In genomic region chr2:17915811-17916523, GRCh38 we compare ENCODE assay signal across 2 cellular contexts.
A peak's percentile ranks its signal among the peaks of the same experiment; 100 is the strongest.
TF ChIP-seq lines count a peak whose summit lies in the region.

No MANE protein-coding gene starts in this region.

TF ChIP-seq in GM23338, 12 proteins besides CTCF, POLR2A, EP300 and RAD21:
- TF ChIP-seq, protein P1, sequence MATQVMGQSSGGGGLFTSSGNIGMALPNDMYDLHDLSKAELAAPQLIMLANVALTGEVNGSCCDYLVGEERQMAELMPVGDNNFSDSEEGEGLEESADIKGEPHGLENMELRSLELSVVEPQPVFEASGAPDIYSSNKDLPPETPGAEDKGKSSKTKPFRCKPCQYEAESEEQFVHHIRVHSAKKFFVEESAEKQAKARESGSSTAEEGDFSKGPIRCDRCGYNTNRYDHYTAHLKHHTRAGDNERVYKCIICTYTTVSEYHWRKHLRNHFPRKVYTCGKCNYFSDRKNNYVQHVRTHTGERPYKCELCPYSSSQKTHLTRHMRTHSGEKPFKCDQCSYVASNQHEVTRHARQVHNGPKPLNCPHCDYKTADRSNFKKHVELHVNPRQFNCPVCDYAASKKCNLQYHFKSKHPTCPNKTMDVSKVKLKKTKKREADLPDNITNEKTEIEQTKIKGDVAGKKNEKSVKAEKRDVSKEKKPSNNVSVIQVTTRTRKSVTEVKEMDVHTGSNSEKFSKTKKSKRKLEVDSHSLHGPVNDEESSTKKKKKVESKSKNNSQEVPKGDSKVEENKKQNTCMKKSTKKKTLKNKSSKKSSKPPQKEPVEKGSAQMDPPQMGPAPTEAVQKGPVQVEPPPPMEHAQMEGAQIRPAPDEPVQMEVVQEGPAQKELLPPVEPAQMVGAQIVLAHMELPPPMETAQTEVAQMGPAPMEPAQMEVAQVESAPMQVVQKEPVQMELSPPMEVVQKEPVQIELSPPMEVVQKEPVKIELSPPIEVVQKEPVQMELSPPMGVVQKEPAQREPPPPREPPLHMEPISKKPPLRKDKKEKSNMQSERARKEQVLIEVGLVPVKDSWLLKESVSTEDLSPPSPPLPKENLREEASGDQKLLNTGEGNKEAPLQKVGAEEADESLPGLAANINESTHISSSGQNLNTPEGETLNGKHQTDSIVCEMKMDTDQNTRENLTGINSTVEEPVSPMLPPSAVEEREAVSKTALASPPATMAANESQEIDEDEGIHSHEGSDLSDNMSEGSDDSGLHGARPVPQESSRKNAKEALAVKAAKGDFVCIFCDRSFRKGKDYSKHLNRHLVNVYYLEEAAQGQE (IDR thresholded peaks at IDR 0.05; ENCODE audit: unreplicated experiment) = no peak
- TF ChIP-seq ZNF462 (CRISPR knock-in tag; IDR thresholded peaks at IDR 0.05) (peak; percentile 43; the same call in 1 of the 2 replicates), ZNF331 (CRISPR knock-in tag; IDR thresholded peaks at IDR 0.05; ENCODE audit: low read depth) (no peak), ETS1 (IDR thresholded peaks at IDR 0.05) (no peak), CREB1 (CRISPR knock-in tag; IDR thresholded peaks at IDR 0.05; ENCODE audit: low read depth) (no peak), POLR2AphosphoS5 (IDR thresholded peaks at IDR 0.05; ENCODE audit: low read depth) (no peak)
TF ChIP-seq in GM23338: peak in this region for 1.

TF ChIP-seq in H1, 55 proteins besides CTCF, POLR2A, EP300 and RAD21:
- peak; percentile 39; the same call in 1 of the 2 replicates for TF ChIP-seq TEAD4 (IDR thresholded peaks at IDR 0.05; ENCODE audit: low read depth, low read length)
- TF ChIP-seq JUN (IDR thresholded peaks at IDR 0.05; ENCODE audit: low read depth, low read length) = no peak
- no peak for TF ChIP-seq CHD7 (IDR thresholded peaks at IDR 0.05; ENCODE audit: insufficient replicate concordance, low read length)
- TF ChIP-seq BACH1 (IDR thresholded peaks at IDR 0.05; ENCODE audit: low read length) = no peak
TF ChIP-seq in H1: peak in this region for 1.
